33 cellular contexts compared by ENCODE assay signal in the genomic region with DNA sequence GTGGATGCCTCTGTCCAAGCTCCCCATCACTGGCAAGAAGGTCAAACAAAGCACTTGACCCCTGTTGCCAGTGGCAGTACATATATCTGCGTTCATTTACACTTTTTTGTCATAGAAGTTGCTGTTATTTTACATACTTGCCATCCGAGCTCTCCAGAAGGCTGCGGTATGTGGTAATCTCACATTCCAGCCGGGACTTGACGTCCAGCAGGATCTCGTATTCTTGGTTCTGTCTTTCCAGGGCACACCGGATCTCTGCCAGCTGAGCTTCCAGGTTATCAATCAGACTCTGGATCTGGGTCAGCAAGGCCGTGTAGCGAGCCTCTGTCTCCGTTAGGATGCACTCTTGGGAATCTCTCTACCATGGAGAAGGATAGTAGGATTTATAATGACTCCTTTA. TPM values are rescaled to one million over a fixed set of nuclear protein-coding genes. Genes with fewer than 3 reads are reported as not detected.
DNase-seq lines count a peak whose midpoint lies in the region; ATAC-seq and TF ChIP-seq lines count a peak whose summit lies in the region.
"Had no signal": no experiment of that assay in that cellular context is flagged by ENCODE, and none has a peak within 500 bp of the region (broad histone marks: within the 10 kb centered on the region; RNA-seq: fewer than 3 reads in every experiment).

No MANE protein-coding gene starts in this region.

- no peaks in the 10 kb centered on the region for H3K9me2 ChIP-seq in MM.1S (replicated peaks; ENCODE audit: insufficient read depth, low read length)

- H3K9me3 ChIP-seq in MM.1S (replicated peaks; ENCODE audit: insufficient read depth, low read length) (no peaks in the 10 kb centered on the region), lower lobe of right lung (no peaks in the 10 kb centered on the region), vagina (no peaks in the 10 kb centered on the region)
- H3K9me3 ChIP-seq: esophagus squamous epithelium, HAP-1, heart left ventricle had no signal

- H2AFZ ChIP-seq in MM.1S (ENCODE audit: low read length): peak overlapping the region; percentile 10; the same call in 1 of the 2 replicates

- H3K27me3 Mint-ChIP-seq in MCF 10A (ENCODE audit: insufficient read depth, unreplicated experiment): no peaks in the 10 kb centered on the region
- H3K27me3 Mint-ChIP-seq: brain, IgD-negative memory B cell had no signal

- no peak overlapping the region for H3K27ac Mint-ChIP-seq in MCF 10A (ENCODE audit: low read depth, unreplicated experiment)
- H3K27ac Mint-ChIP-seq: activated naive CD8-positive, alpha-beta T cell treated with anti-CD3 and anti-CD28 coated beads, Interleukin-2, amount 50 U/mL, for 24 hours; activated T-cell treated with anti-CD3 and anti-CD28 coated beads, Interleukin-2, amount 50 U/mL, for 24 hours; brain; CD14-positive monocyte; naive thymus-derived CD4-positive, alpha-beta T cell; T-helper 1 cell treated with Interleukin-12 subunit alpha and Interleukin-12 subunit beta and Interleukin-4 antibody, amounts not matched to agents 30 μg/mL and 1 μg/mL, for 36 hours had no signal

- H3K4me1 ChIP-seq in MM.1S (ENCODE audit: low read length) (peaks cover 5% of the 10 kb centered on the region; the same call in 1 of the 2 replicates), lower lobe of right lung (peaks cover 7% of the 10 kb centered on the region), vagina (peaks cover 53% of the 10 kb centered on the region)
- H3K4me1 ChIP-seq: HAP-1, heart left ventricle had no signal

- no peak for DNase-seq in MM.1S
- DNase-seq in coronary artery (ENCODE audit: low spot score): no peak
- no peak for DNase-seq in lower lobe of right lung
- DNase-seq in vagina (ENCODE audit: extremely low spot score in 2 of 2): no peak
- no peak for DNase-seq in middle frontal gyrus (ENCODE audit: extremely low spot score, low spot score)
- no peak for DNase-seq in MCF 10A (ENCODE audit: unreplicated experiment)
- no peak for DNase-seq in activated CD4-positive, alpha-beta T cell treated with anti-CD3 and anti-CD28 coated beads, Interleukin-2, amount 50 U/mL, for 4 hours
- DNase-seq: activated gamma-delta T cell treated with Interleukin-2 at 50 U/mL for 16 hours; activated naive CD8-positive, alpha-beta T cell treated with anti-CD3 and anti-CD28 coated beads, Interleukin-2, amount 50 U/mL, for 24 hours; activated T-cell treated with anti-CD3 and anti-CD28 coated beads, Interleukin-2, amount 50 U/mL, for 24 hours; cortex of kidney; EL; esophagus squamous epithelium; heart left ventricle; left cardiac atrium; naive thymus-derived CD4-positive, alpha-beta T cell; NCI-H146; NCI-H524 treated with DMSO at 0.1 percent for 48 hours; occipital lobe; retina; small intestine; stimulated activated CD4-positive, alpha-beta T cell treated with anti-CD3 and anti-CD28 coated beads, Interleukin-2, amount 100 ng/mL, for 24 hours had no signal

- peak; percentile 37 to 54 for ATAC-seq in lower lobe of right lung
- ATAC-seq: activated naive CD8-positive, alpha-beta T cell treated with anti-CD3 and anti-CD28 coated beads, Interleukin-2, amount 50 U/mL, for 24 hours; heart left ventricle; left cardiac atrium; naive thymus-derived CD4-positive, alpha-beta T cell had no signal

- TF ChIP-seq CTCF in MM.1S (IDR thresholded peaks at IDR 0.05; ENCODE audit: low read length): no peak
- no peak for TF ChIP-seq CTCF in coronary artery (IDR thresholded peaks at IDR 0.05)
- no peak for TF ChIP-seq CTCF in lower lobe of right lung (IDR thresholded peaks at IDR 0.05)
- TF ChIP-seq CTCF in vagina (IDR thresholded peaks at IDR 0.05): no peak
- no peak for TF ChIP-seq CTCF in MCF 10A (IDR thresholded peaks at IDR 0.05; ENCODE audit: unreplicated experiment)

- CTCF ChIA-PET in MCF 10A (lab: Yijun Ruan, JAX): interaction anchor here (0.6 to 1.7 kb wide), 2 partner anchors 50 to 336 kb away, joined by 3 to 5 read pairs; no protein-coding TSS in a partner anchor

- H3K4me3 ChIP-seq in MM.1S (ENCODE audit: low read length) (no peak overlapping the region), coronary artery (peak overlapping the region; percentile 36), lower lobe of right lung (peak overlapping the region; percentile 4), vagina (no peak overlapping the region)
- H3K4me3 ChIP-seq: HAP-1 had no signal

- no peak overlapping the region for H3K27ac ChIP-seq in MM.1S (ENCODE audit: low read length)
- no peak overlapping the region for H3K27ac ChIP-seq in coronary artery
- no peak overlapping the region for H3K27ac ChIP-seq in lower lobe of right lung
- peak overlapping the region; percentile 65 for H3K27ac ChIP-seq in vagina
- H3K27ac ChIP-seq: heart left ventricle had no signal

- no peak for TF ChIP-seq POLR2A in vagina (IDR thresholded peaks at IDR 0.05)

- H3K36me3 Mint-ChIP-seq in MCF 10A (ENCODE audit: insufficient read depth, unreplicated experiment): no peaks in the 10 kb centered on the region
- H3K36me3 Mint-ChIP-seq: brain, CD14-positive monocyte, IgD-negative memory B cell had no signal

- H3K27me3 ChIP-seq in MM.1S (replicated peaks; ENCODE audit: insufficient read depth, low read length): no peaks in the 10 kb centered on the region
- H3K27me3 ChIP-seq in lower lobe of right lung (ENCODE audit: low read depth): no peaks in the 10 kb centered on the region
- no peaks in the 10 kb centered on the region for H3K27me3 ChIP-seq in vagina
- H3K27me3 ChIP-seq: esophagus squamous epithelium had no signal

- POLR2A ChIA-PET in MCF 10A (lab: Yijun Ruan, JAX): interaction anchor here (1.2 kb wide), 1 partner anchor 23 kb away, joined by 3 read pairs; the partner anchor contains the start of gene KRT23

- H3K4me3 Mint-ChIP-seq in MCF 10A (ENCODE audit: unreplicated experiment): no peak overlapping the region
- H3K4me3 Mint-ChIP-seq: activated naive CD8-positive, alpha-beta T cell treated with anti-CD3 and anti-CD28 coated beads, Interleukin-2, amount 50 U/mL, for 24 hours; activated T-cell treated with anti-CD3 and anti-CD28 coated beads, Interleukin-2, amount 50 U/mL, for 24 hours; brain; CD14-positive monocyte; IgD-negative memory B cell; naive thymus-derived CD4-positive, alpha-beta T cell; T-helper 1 cell treated with Interleukin-12 subunit alpha and Interleukin-12 subunit beta and Interleukin-4 antibody, amounts not matched to agents 30 μg/mL and 1 μg/mL, for 36 hours had no signal

- no peaks in the 10 kb centered on the region for H3K36me3 ChIP-seq in MM.1S (replicated peaks; ENCODE audit: insufficient read depth, low read length)
- H3K36me3 ChIP-seq in lower lobe of right lung: no peaks in the 10 kb centered on the region
- no peaks in the 10 kb centered on the region for H3K36me3 ChIP-seq in vagina
- H3K36me3 ChIP-seq: esophagus squamous epithelium, HAP-1, heart left ventricle had no signal

- peak overlapping the region; percentile 6; the same call in 1 of the 2 replicates for H3K4me2 ChIP-seq in MM.1S (ENCODE audit: low read depth, low read length)

- H3K79me2 ChIP-seq in MM.1S (ENCODE audit: low read length): no peaks in the 10 kb centered on the region

- no TSS peak for BruUV-seq in MCF 10A (replicated peaks; lab: Mats Ljungman, UMichigan)

- intact Hi-C loops in lower lobe of right lung (cut with DNase I): no loop called here
- intact Hi-C loops in vagina (cut with DNase I): no loop called here
- intact Hi-C loops in MCF 10A (cut with micrococcal nuclease): no loop called here

- no peak overlapping the region for H3K9ac ChIP-seq in MM.1S (ENCODE audit: low read length)

- no peaks in the 10 kb centered on the region for H4K20me1 ChIP-seq in MM.1S (ENCODE audit: insufficient read depth, low read length)

- peaks cover 21% of the 10 kb centered on the region for H3K4me1 Mint-ChIP-seq in MCF 10A (ENCODE audit: insufficient read depth, unreplicated experiment)
- H3K4me1 Mint-ChIP-seq: activated naive CD8-positive, alpha-beta T cell treated with anti-CD3 and anti-CD28 coated beads, Interleukin-2, amount 50 U/mL, for 24 hours had no signal

- H3F3A ChIP-seq in MM.1S (ENCODE audit: insufficient read depth, low read length): no peaks in the 10 kb centered on the region; the same call in 1 of the 2 replicates

- no peaks in the 10 kb centered on the region for H3K9me3 Mint-ChIP-seq in MCF 10A (ENCODE audit: unreplicated experiment)
- H3K9me3 Mint-ChIP-seq: activated T-cell treated with anti-CD3 and anti-CD28 coated beads, Interleukin-2, amount 50 U/mL, for 24 hours; IgD-negative memory B cell; T-helper 1 cell treated with Interleukin-12 subunit alpha and Interleukin-12 subunit beta and Interleukin-4 antibody, amounts not matched to agents 30 μg/mL and 1 μg/mL, for 36 hours had no signal

RNA-seq across cellular contexts. Expression of gene KRT39, which starts 6.6 kb away (rescaled TPM):
- 0.59 TPM for total RNA-seq in lower lobe of right lung
- not detected for total RNA-seq in vagina
- not detected in 2 replicates for total RNA-seq in MCF 10A (2022)
- total RNA-seq: activated CD8-positive, alpha-beta memory T cell treated with anti-CD3 and anti-CD28 coated beads for 36 hours; esophagus squamous epithelium; heart left ventricle; left cardiac atrium; M059J; mesenteric fat pad; naive thymus-derived CD4-positive, alpha-beta T cell; occipital lobe; SK-MEL-5; subcutaneous adipose tissue had no signal

RNA-seq across cellular contexts. Expression of gene KRT23, which starts 22.7 kb away (rescaled TPM):
- total RNA-seq in lower lobe of right lung: 1.9 TPM
- total RNA-seq in vagina: 0.98 TPM
- total RNA-seq in MCF 10A (2022): not detected in 2 replicates
- total RNA-seq: activated CD8-positive, alpha-beta memory T cell treated with anti-CD3 and anti-CD28 coated beads for 36 hours; M059J; RPMI7951; SK-MEL-5; subcutaneous adipose tissue had no signal

RNA-seq across cellular contexts. Expression of gene KRT40, which starts 24.0 kb away (rescaled TPM):
- total RNA-seq in lower lobe of right lung (0.27 TPM), vagina (not detected), MCF 10A (2022) (not detected in 2 replicates)
- total RNA-seq: activated CD8-positive, alpha-beta memory T cell treated with anti-CD3 and anti-CD28 coated beads for 36 hours; heart left ventricle; left cardiac atrium; M059J; mesenteric fat pad; naive thymus-derived CD4-positive, alpha-beta T cell; occipital lobe; RPMI7951; SK-MEL-5; subcutaneous adipose tissue had no signal

RNA-seq across cellular contexts. Expression of gene KRTAP3-3, which starts 33.8 kb away (rescaled TPM):
- not detected for total RNA-seq in lower lobe of right lung
- not detected for total RNA-seq in vagina
- not detected in 2 replicates for total RNA-seq in MCF 10A (2022)
- total RNA-seq: activated CD8-positive, alpha-beta memory T cell treated with anti-CD3 and anti-CD28 coated beads for 36 hours; esophagus squamous epithelium; heart left ventricle; left cardiac atrium; mesenteric fat pad; naive thymus-derived CD4-positive, alpha-beta T cell; occipital lobe; RPMI7951; SK-MEL-5; subcutaneous adipose tissue had no signal

RNA-seq across cellular contexts. Expression of gene KRTAP3-2, which starts 39.6 kb away (rescaled TPM):
- not detected for total RNA-seq in lower lobe of right lung
- total RNA-seq in vagina: not detected
- total RNA-seq in MCF 10A (2022): not detected in 2 replicates
- total RNA-seq: activated CD8-positive, alpha-beta memory T cell treated with anti-CD3 and anti-CD28 coated beads for 36 hours; heart left ventricle; left cardiac atrium; M059J; mesenteric fat pad; naive thymus-derived CD4-positive, alpha-beta T cell; occipital lobe; RPMI7951; SK-MEL-5; subcutaneous adipose tissue had no signal

Comparison
In these comparisons a context has a peak if more than half of its experiments do, and no peak if none do; other contexts are left out.
1. H3K4me3 ChIP-seq: peak in coronary artery (single experiment) and lower lobe of right lung (single experiment); none in MM.1S (single experiment) and vagina (0 of 2).